20 cellular contexts compared by ENCODE assay signal in the genomic region with DNA sequence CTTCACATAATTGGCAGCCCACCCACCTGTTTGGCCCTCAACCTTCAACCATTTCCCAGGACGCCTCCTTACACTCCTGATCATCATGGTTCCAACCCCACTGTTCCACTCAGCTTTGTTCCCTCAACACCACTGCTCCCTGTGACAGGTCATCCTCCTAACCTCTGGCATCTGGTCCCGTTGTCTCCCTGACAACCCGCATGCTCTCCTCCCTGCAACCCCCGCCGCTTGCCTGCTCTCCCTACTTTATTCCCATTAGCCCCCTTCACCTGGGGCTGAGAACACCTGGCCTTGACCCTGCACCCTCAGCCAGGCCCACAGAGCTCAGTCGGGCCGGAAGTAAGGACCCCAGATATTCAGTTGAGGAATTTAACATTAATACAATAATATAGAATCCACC. TPM values are rescaled to one million over a fixed set of nuclear protein-coding genes. Genes with fewer than 3 reads are reported as not detected.
DNase-seq lines count a peak whose midpoint lies in the region; ATAC-seq and TF ChIP-seq lines count a peak whose summit lies in the region.
"Had no signal": no experiment of that assay in that cellular context is flagged by ENCODE, and none has a peak within 500 bp of the region (broad histone marks: within the 10 kb centered on the region; RNA-seq: fewer than 3 reads in every experiment).

No MANE protein-coding gene starts in this region.

- peak overlapping the region; percentile 49; the same call in 1 of the 2 replicates for H3K27ac ChIP-seq in BLaER1
- H3K27ac ChIP-seq: Peyer's patch, SJCRH30 had no signal

- H3K4me3 Mint-ChIP-seq in HFFc6 = no peak overlapping the region
- H3K4me3 Mint-ChIP-seq in chondrocyte (ENCODE audit: unreplicated experiment) = no peak overlapping the region
- no peak overlapping the region for H3K4me3 Mint-ChIP-seq in nephron progenitor cell
- H3K4me3 Mint-ChIP-seq in T-cell = no peak overlapping the region
- H3K4me3 Mint-ChIP-seq: CD14-positive monocyte had no signal

- CTCF ChIA-PET in T-cell (lab: Charles Lee) = interaction anchor here (1.0 kb wide), 2 partner anchors 10 to 11 kb away, joined by 3 to 4 read pairs; no protein-coding TSS in a partner anchor

- no peak for DNase-seq in HFFc6
- no peak for DNase-seq in chondrocyte (ENCODE audit: low spot score)
- peak; percentile 22 for DNase-seq in nephron progenitor cell
- DNase-seq in AML-193 (lab: John Stamatoyannopoulos, UW) = no peak
- DNase-seq in T-cell = no peak
- no peak for DNase-seq in glomerular visceral epithelial cell (ENCODE audit: extremely low spot score)
- DNase-seq: 8988T, DMS53, GDM1, H7, Karpas-422, MV-4-11, NCI-H1105 treated with DMSO at 0.1 percent for 48 hours, NCI-H2029 treated with DMSO at 0.1 percent for 48 hours, NCI-H524 treated with DMSO at 0.1 percent for 48 hours, Peyer's patch, SJCRH30 had no signal

- H3K27me3 Mint-ChIP-seq in HFFc6 (ENCODE audit: insufficient read depth) (peaks cover 2% of the 10 kb centered on the region), chondrocyte (ENCODE audit: low read depth) (no peaks in the 10 kb centered on the region), nephron progenitor cell (ENCODE audit: low read depth, poor library complexity) (peaks cover 2% of the 10 kb centered on the region), T-cell (peaks cover 15 to 22% of the 10 kb centered on the region in 2 donors)

- H3K4me1 Mint-ChIP-seq in HFFc6 (ENCODE audit: low read depth) (peaks cover 3% of the 10 kb centered on the region), chondrocyte (ENCODE audit: low read depth) (peaks cover 22% of the 10 kb centered on the region), nephron progenitor cell (peaks cover 56% of the 10 kb centered on the region), T-cell (no peaks in the 10 kb centered on the region)
- H3K4me1 Mint-ChIP-seq: CD14-positive monocyte had no signal

- TF ChIP-seq CTCF in HFFc6 (IDR thresholded peaks at IDR 0.05) (no peak), chondrocyte (IDR thresholded peaks at IDR 0.05) (no peak), nephron progenitor cell (IDR thresholded peaks at IDR 0.05) (no peak)

- ATAC-seq in HG03442 (IDR thresholded peaks at IDR 0.05; ENCODE audit: unreplicated experiment) = no peak
- no peak for ATAC-seq in T-cell (replicated peaks in 1 of 4)

- H3K36me3 ChIP-seq in BLaER1 = peaks cover 39% of the 10 kb centered on the region
- H3K36me3 ChIP-seq: Peyer's patch had no signal

- H3K9me3 Mint-ChIP-seq in HFFc6 (no peaks in the 10 kb centered on the region), chondrocyte (ENCODE audit: low read depth) (no peaks in the 10 kb centered on the region), nephron progenitor cell (no peaks in the 10 kb centered on the region), T-cell (no peaks in the 10 kb centered on the region)

- POLR2A ChIA-PET in T-cell (lab: Charles Lee) = interaction anchor here in 1 of 2 donors (0.6 kb wide), 1 partner anchor 12 kb away, joined by 3 read pairs; no protein-coding TSS in a partner anchor

- peak overlapping the region; percentile 43; the same call in 1 of the 2 replicates for H3K27ac Mint-ChIP-seq in HFFc6
- H3K27ac Mint-ChIP-seq in chondrocyte (ENCODE audit: unreplicated experiment) = peak overlapping the region; percentile 37
- H3K27ac Mint-ChIP-seq in nephron progenitor cell = peak overlapping the region; percentile 93
- no peak overlapping the region for H3K27ac Mint-ChIP-seq in T-cell

- H3K4me2 ChIP-seq in BLaER1 = no peak overlapping the region

- H3K27me3 ChIP-seq in BLaER1 = no peaks in the 10 kb centered on the region
- H3K27me3 ChIP-seq: Peyer's patch, SJCRH30 had no signal

- no peaks in the 10 kb centered on the region for H3K9me3 ChIP-seq in BLaER1
- H3K9me3 ChIP-seq: Peyer's patch, SJCRH30 had no signal

- H3K9ac ChIP-seq in BLaER1 = no peak overlapping the region

- no peaks in the 10 kb centered on the region for H4K20me1 ChIP-seq in BLaER1

- peaks cover 21% of the 10 kb centered on the region for H3K36me3 Mint-ChIP-seq in HFFc6 (ENCODE audit: low read depth)
- peaks cover 13% of the 10 kb centered on the region for H3K36me3 Mint-ChIP-seq in chondrocyte (ENCODE audit: low read depth)
- peaks cover 83% of the 10 kb centered on the region for H3K36me3 Mint-ChIP-seq in nephron progenitor cell (ENCODE audit: low read depth)
- no peaks in the 10 kb centered on the region for H3K36me3 Mint-ChIP-seq in T-cell
- H3K36me3 Mint-ChIP-seq: CD14-positive monocyte had no signal

- no peak overlapping the region for H3K4me3 ChIP-seq in BLaER1
- H3K4me3 ChIP-seq: Peyer's patch, SJCRH30 had no signal

- H3K4me1 ChIP-seq in BLaER1 = peaks cover 71% of the 10 kb centered on the region

RNA-seq across cellular contexts. Expression of gene PCDHGC5, which starts 12.9 kb away (rescaled TPM):
- total RNA-seq in HFFc6 (2021; fragmentation: NEBNext Ultra II Directional; extraction: Animal tissue kit (Norgen Biotek cat#: 25700)) = 1 to 10 TPM; 2.3 to 5.7 (median 2.7) TPM
- 1.7 to 3.6 TPM (median 2.0 TPM) in 3 replicates for total RNA-seq in chondrocyte
- not detected for total RNA-seq in T-cell

RNA-seq across cellular contexts. Expression of gene PCDHGC4, which starts 17.0 kb away (rescaled TPM):
- 1 to 10 TPM in 1 of 6 experiments, under 1 TPM in 5; 0.34 to 1.4 (median 0.62) TPM for total RNA-seq in HFFc6 (2021; fragmentation: NEBNext Ultra II Directional; extraction: Animal tissue kit (Norgen Biotek cat#: 25700))
- total RNA-seq in chondrocyte (0.72 to 1.8 TPM (median 1.1 TPM) in 3 replicates), T-cell (under 1 TPM in 2 of 5 donors, not detected in 3; 0.18 to 0.51 TPM)

RNA-seq across cellular contexts. Expression of gene PCDHGC3, which starts 26.0 kb away (rescaled TPM):
- 100 to 1,000 TPM; 126 to 150 (median 132) TPM for total RNA-seq in HFFc6 (2021; fragmentation: NEBNext Ultra II Directional; extraction: Animal tissue kit (Norgen Biotek cat#: 25700))
- total RNA-seq in chondrocyte = 68.9 to 91.8 TPM (median 90.8 TPM) in 3 replicates
- total RNA-seq in T-cell = under 1 TPM in 4 of 5 donors, not detected in 1; 0.12 to 0.30 (median 0.24) TPM

Comparison
In these comparisons a context has a peak if more than half of its experiments do, and no peak if none do; other contexts are left out.
1. H3K27ac Mint-ChIP-seq: peak in HFFc6 (single experiment), chondrocyte (single experiment) and nephron progenitor cell (single experiment); none in T-cell (0 of 2).
2. RNA of gene PCDHGC3, which starts 26.0 kb away (total RNA-seq): 126 to 150 TPM in HFFc6 and 68.9 to 91.8 TPM in chondrocyte; 0.12 to 0.30 TPM in T-cell; every median in the first group is over 10 times any median in the second.